ENCODE assay signal across 1 cellular context in the genomic region with DNA sequence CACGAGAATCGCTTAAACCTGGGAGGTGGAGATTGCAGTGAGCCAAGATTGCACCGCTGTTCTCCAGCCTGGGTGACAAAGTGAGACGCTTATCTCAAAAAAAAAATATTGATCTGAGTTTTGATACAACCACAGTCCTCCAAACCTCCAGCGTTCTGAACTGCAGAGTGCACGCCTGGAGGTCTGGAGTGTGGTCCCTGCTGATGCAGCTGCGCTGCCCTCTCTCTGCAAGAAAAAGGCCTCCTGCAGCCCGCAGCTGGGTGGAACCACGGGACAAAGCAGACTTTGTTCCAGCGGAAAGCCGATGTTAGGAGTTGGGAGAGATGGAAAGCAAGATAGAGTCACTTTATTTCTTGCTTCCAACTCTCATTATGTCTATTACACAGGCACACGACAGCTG.
TF ChIP-seq lines count a peak whose summit lies in the region.

No MANE protein-coding gene starts in this region.

TF ChIP-seq in HCT116, 20 proteins besides CTCF, POLR2A, EP300 and RAD21 (continued from another document):
- TF ChIP-seq POLR2AphosphoS5 (IDR thresholded peaks at IDR 0.05; ENCODE audit: low read depth, low read length) (no peak), YY1 (IDR thresholded peaks at IDR 0.05; ENCODE audit: extremely low read depth, insufficient replicate concordance, low read depth, low read length) (no peak)
